8 cellular contexts compared by ENCODE assay signal in the genomic region with DNA sequence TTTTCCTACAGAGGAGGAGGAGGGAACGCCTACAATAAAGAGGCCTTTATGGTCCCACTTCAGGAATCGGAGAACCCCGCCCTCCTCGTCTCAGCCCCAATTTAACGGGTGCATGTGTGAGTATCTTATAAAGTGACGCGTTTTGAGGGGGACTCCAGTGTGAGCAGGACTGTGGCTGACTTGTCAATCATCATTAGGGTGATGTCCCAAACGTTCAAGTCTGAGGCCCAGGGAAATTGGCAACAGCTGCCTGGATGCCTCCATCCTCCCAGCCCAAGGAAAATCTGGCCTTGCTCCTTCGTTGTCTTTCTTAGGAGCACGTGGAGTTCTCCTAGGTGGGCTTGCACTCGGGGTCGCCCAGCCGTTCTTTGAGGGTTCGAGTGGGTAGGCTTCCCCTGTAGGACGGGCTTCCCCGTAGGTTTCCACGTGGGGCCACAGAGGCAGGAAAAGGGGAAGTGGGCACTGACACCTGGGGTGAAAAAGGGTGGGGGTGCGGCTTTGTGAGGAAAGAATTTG. TPM values are rescaled to one million over a fixed set of nuclear protein-coding genes. Genes with fewer than 3 reads are reported as not detected.
A peak's percentile ranks its signal among the peaks of the same experiment; 100 is the strongest.
DNase-seq lines count a peak whose midpoint lies in the region; ATAC-seq, FAIRE-seq and TF ChIP-seq lines count a peak whose summit lies in the region.

No MANE protein-coding gene starts in this region.

- H3K9ac ChIP-seq in HUES6 (ENCODE audit: low read length) (peak overlapping the region; percentile 90), iPS-20b (ENCODE audit: low read depth, low read length) (peak overlapping the region; percentile 91)

- no peak for FAIRE-seq in GM12891 (lab: Jason Lieb, UNC)

- no peak for TF ChIP-seq EP300 in stomach (IDR thresholded peaks at IDR 0.05)

- H3K9me3 Mint-ChIP-seq in activated naive CD8-positive, alpha-beta T cell treated with anti-CD3 and anti-CD28 coated beads, Interleukin-2, amount 10 ng/mL, durations not matched to agents 7 days and 5 days, result no peaks in the 10 kb centered on the region

- H3K36me3 Mint-ChIP-seq in activated naive CD8-positive, alpha-beta T cell treated with anti-CD3 and anti-CD28 coated beads, Interleukin-2, amount 10 ng/mL, durations not matched to agents 7 days and 5 days, result peaks cover 30% of the 10 kb centered on the region

- H3K4me3 Mint-ChIP-seq in activated naive CD8-positive, alpha-beta T cell treated with anti-CD3 and anti-CD28 coated beads, Interleukin-2, amount 10 ng/mL, durations not matched to agents 7 days and 5 days, result peak overlapping the region; percentile 98

- peaks cover 25% of the 10 kb centered on the region for H3K4me1 Mint-ChIP-seq in activated naive CD8-positive, alpha-beta T cell treated with anti-CD3 and anti-CD28 coated beads, Interleukin-2, amount 10 ng/mL, durations not matched to agents 7 days and 5 days

- peak; percentile 36 for ATAC-seq in GM21529 (IDR thresholded peaks at IDR 0.05; ENCODE audit: unreplicated experiment)
- ATAC-seq in activated naive CD8-positive, alpha-beta T cell treated with anti-CD3 and anti-CD28 coated beads, Interleukin-2, amount 10 ng/mL, durations not matched to agents 7 days and 5 days (ENCODE audit: low read depth), result no peak

- no peaks in the 10 kb centered on the region for H3K27me3 Mint-ChIP-seq in activated naive CD8-positive, alpha-beta T cell treated with anti-CD3 and anti-CD28 coated beads, Interleukin-2, amount 10 ng/mL, durations not matched to agents 7 days and 5 days

- H3K27ac Mint-ChIP-seq in activated naive CD8-positive, alpha-beta T cell treated with anti-CD3 and anti-CD28 coated beads, Interleukin-2, amount 10 ng/mL, durations not matched to agents 7 days and 5 days, result peak overlapping the region; percentile 100

- H3K9me3 ChIP-seq in HUES6 (ENCODE audit: control insufficient read depth, insufficient read depth, low read depth, low read length) (no peaks in the 10 kb centered on the region), iPS-20b (ENCODE audit: insufficient read depth, low read depth, low read length) (no peaks in the 10 kb centered on the region), stomach (no peaks in the 10 kb centered on the region)

- 20 to 35% (median 23%) methylated on average over 14 to 18 of the region's 18 CpGs for WGBS in stomach, 5 donors

- POLR2A ChIA-PET in activated naive CD8-positive, alpha-beta T cell treated with anti-CD3 and anti-CD28 coated beads, Interleukin-2, amount 10 ng/mL, durations not matched to agents 7 days and 5 days (lab: Charles Lee), result interaction anchor here (0.6 to 5.7 kb wide), 33 partner anchors 10 to 417 kb away, joined by 3 to 81 read pairs (median 4); a partner anchor contains a TSS

- H3K4me3 ChIP-seq in HUES6 (ENCODE audit: low read depth, low read length) (peak overlapping the region; percentile 97), iPS-20b (ENCODE audit: low read length) (peak overlapping the region; percentile 89; the same call in 1 of the 2 replicates), stomach (peak overlapping the region; percentile 81 to 99 (median 92))

- H3K36me3 ChIP-seq in HUES6 (ENCODE audit: control insufficient read depth, insufficient read depth, low read length) (peaks cover 15% of the 10 kb centered on the region), iPS-20b (ENCODE audit: insufficient read depth, low read depth, low read length) (peaks cover 14% of the 10 kb centered on the region), stomach (peaks cover 12 to 17% (median 16%) of the 10 kb centered on the region in 4 donors)

- peaks cover 17% of the 10 kb centered on the region for H3K4me1 ChIP-seq in HUES6 (ENCODE audit: control insufficient read depth, insufficient read depth, low read length)
- H3K4me1 ChIP-seq in iPS-20b (ENCODE audit: insufficient read depth, low read length), result peaks cover 14% of the 10 kb centered on the region; the same call in 1 of the 2 replicates
- peaks cover 17 to 43% (median 32%) of the 10 kb centered on the region in 4 donors for H3K4me1 ChIP-seq in stomach

- no peaks in the 10 kb centered on the region for H3K27me3 ChIP-seq in HUES6 (ENCODE audit: control insufficient read depth, insufficient read depth, low read length)
- H3K27me3 ChIP-seq in iPS-20b (ENCODE audit: insufficient read depth, low read length), result no peaks in the 10 kb centered on the region
- H3K27me3 ChIP-seq in stomach, result no peaks in the 10 kb centered on the region

- H3K27ac ChIP-seq in HUES6 (ENCODE audit: low read depth, low read length) (peak overlapping the region; percentile 94), iPS-20b (ENCODE audit: low read length) (peak overlapping the region; percentile 18), stomach (peak overlapping the region; percentile 98 to 100 (median 99))

- intact Hi-C loops in stomach (cut with DNase I; ENCODE audit: low total_unique reads), result no loop called here

- TF ChIP-seq CTCF in stomach (IDR thresholded peaks at IDR 0.05), result no peak

- TF ChIP-seq POLR2A in GM12891 (IDR thresholded peaks at IDR 0.05; ENCODE audit: low read depth, low read length) (no peak; the same call in 1 of the 2 replicates), stomach (IDR thresholded peaks at IDR 0.05) (no peak)

- DNase-seq in GM12891 (ENCODE audit: insufficient read length, low spot score) (no peak), stomach (peak; percentile 46), COLO829 (ENCODE audit: low spot score) (no peak), NCI-H226 (no peak)
- DNase-seq in activated naive CD8-positive, alpha-beta T cell treated with anti-CD3 and anti-CD28 coated beads, Interleukin-2, amount 10 ng/mL, durations not matched to agents 7 days and 5 days, result no peak

TF ChIP-seq in GM12891, 5 proteins besides CTCF, POLR2A, EP300 and RAD21:
- TF ChIP-seq POU2F2 (IDR thresholded peaks at IDR 0.05; ENCODE audit: low read depth, low read length) (peak; percentile 15; the same call in 1 of the 2 replicates), PAX5 (IDR thresholded peaks at IDR 0.05; ENCODE audit: insufficient read depth, low read length, severe bottlenecking) (no peak), SPI1 (IDR thresholded peaks at IDR 0.05; ENCODE audit: low read depth, low read length) (peak; percentile 99)
TF ChIP-seq in GM12891: peak in this region for 2.

RNA-seq across cellular contexts. Expression of a gene that starts 0.6 kb away (rescaled TPM):
- 92.3 TPM for polyA plus RNA-seq in GM12891 (2012; ENCODE audit: low read depth, missing spikeins)
- total RNA-seq in activated naive CD8-positive, alpha-beta T cell treated with anti-CD3 and anti-CD28 coated beads, Interleukin-2, amount 10 ng/mL, durations not matched to agents 7 days and 5 days, result 100 to 1,000 TPM; 134 to 157 TPM
- 100 to 1,000 TPM in 3 of 5 donors, 10 to 100 TPM in 1, 1 to 10 TPM in 1; 2.6 to 329 (median 190) TPM for total RNA-seq in stomach
- polyA plus RNA-seq in stomach, result 10 to 100 TPM; 40.4 to 63.7 (median 57.9) TPM

RNA-seq across cellular contexts. Expression of a gene that starts 30.4 kb away (rescaled TPM):
- 7.3 TPM for polyA plus RNA-seq in GM12891 (2012; ENCODE audit: low read depth, missing spikeins)
- not detected for total RNA-seq in activated naive CD8-positive, alpha-beta T cell treated with anti-CD3 and anti-CD28 coated beads, Interleukin-2, amount 10 ng/mL, durations not matched to agents 7 days and 5 days
- total RNA-seq in stomach, result 1 to 10 TPM in 1 of 5 donors, not detected in 4; 2.9 TPM
- under 1 TPM; 0.18 to 0.46 (median 0.19) TPM for polyA plus RNA-seq in stomach

RNA-seq across cellular contexts. Expression of a gene that starts 58.0 kb away (rescaled TPM):
- 44.7 TPM for polyA plus RNA-seq in GM12891 (2012; ENCODE audit: low read depth, missing spikeins)
- total RNA-seq in activated naive CD8-positive, alpha-beta T cell treated with anti-CD3 and anti-CD28 coated beads, Interleukin-2, amount 10 ng/mL, durations not matched to agents 7 days and 5 days, result 100 to 1,000 TPM; 401 to 414 TPM
- 100 to 1,000 TPM in 1 of 5 donors, 10 to 100 TPM in 4; 12.5 to 265 (median 40.2) TPM for total RNA-seq in stomach
- polyA plus RNA-seq in stomach, result 10 to 100 TPM; 11.7 to 24.5 (median 14.2) TPM

Comparison
In these comparisons a context has a peak if more than half of its experiments do, and no peak if none do; other contexts are left out.
1. H3K27ac ChIP-seq: peak in every context shown above with its lines; median percentile 99 in stomach; 94 in HUES6; 18 in iPS-20b.